Comparison of ENCODE assay signal across 1 cellular context in the genomic region with DNA sequence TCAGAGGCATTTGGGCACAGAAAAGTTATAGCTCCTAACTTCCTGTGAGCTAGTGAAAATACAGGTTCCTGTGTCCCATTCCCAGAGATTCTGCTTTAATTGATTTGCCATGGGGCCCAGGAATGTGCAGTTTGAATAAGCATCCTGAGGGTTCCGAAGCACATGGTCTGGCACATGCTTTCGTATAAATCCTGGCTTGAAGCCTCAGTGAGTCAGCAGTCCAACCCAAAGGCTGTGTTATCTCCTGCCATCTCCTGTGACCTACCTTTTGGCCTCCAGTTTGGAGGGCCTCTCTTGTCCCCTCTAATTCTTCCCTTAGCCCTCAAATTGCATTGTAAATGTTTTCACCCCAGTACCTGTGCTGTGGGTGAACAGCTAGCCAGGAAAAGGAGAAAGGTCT.
TF ChIP-seq lines count a peak whose summit lies in the region.

No MANE protein-coding gene starts in this region.

TF ChIP-seq in K562, 482 proteins besides CTCF, POLR2A, EP300 and RAD21 (continued from another document and continues in another):
- TF ChIP-seq, protein P1, sequence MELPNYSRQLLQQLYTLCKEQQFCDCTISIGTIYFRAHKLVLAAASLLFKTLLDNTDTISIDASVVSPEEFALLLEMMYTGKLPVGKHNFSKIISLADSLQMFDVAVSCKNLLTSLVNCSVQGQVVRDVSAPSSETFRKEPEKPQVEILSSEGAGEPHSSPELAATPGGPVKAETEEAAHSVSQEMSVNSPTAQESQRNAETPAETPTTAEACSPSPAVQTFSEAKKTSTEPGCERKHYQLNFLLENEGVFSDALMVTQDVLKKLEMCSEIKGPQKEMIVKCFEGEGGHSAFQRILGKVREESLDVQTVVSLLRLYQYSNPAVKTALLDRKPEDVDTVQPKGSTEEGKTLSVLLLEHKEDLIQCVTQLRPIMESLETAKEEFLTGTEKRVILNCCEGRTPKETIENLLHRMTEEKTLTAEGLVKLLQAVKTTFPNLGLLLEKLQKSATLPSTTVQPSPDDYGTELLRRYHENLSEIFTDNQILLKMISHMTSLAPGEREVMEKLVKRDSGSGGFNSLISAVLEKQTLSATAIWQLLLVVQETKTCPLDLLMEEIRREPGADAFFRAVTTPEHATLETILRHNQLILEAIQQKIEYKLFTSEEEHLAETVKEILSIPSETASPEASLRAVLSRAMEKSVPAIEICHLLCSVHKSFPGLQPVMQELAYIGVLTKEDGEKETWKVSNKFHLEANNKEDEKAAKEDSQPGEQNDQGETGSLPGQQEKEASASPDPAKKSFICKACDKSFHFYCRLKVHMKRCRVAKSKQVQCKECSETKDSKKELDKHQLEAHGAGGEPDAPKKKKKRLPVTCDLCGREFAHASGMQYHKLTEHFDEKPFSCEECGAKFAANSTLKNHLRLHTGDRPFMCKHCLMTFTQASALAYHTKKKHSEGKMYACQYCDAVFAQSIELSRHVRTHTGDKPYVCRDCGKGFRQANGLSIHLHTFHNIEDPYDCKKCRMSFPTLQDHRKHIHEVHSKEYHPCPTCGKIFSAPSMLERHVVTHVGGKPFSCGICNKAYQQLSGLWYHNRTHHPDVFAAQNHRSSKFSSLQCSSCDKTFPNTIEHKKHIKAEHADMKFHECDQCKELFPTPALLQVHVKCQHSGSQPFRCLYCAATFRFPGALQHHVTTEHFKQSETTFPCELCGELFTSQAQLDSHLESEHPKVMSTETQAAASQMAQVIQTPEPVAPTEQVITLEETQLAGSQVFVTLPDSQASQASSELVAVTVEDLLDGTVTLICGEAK (IDR thresholded peaks at IDR 0.05), result no peak
- TF ChIP-seq, protein P1 (CRISPR knock-in tag; IDR thresholded peaks at IDR 0.05), result no peak
- TF ChIP-seq ZNF668 (CRISPR knock-in tag; IDR thresholded peaks at IDR 0.05), result peak; percentile 89; the same call in 1 of the 2 replicates
- TF ChIP-seq, protein P2, sequence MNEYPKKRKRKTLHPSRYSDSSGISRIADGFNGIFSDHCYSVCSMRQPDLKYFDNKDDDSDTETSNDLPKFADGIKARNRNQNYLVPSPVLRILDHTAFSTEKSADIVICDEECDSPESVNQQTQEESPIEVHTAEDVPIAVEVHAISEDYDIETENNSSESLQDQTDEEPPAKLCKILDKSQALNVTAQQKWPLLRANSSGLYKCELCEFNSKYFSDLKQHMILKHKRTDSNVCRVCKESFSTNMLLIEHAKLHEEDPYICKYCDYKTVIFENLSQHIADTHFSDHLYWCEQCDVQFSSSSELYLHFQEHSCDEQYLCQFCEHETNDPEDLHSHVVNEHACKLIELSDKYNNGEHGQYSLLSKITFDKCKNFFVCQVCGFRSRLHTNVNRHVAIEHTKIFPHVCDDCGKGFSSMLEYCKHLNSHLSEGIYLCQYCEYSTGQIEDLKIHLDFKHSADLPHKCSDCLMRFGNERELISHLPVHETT (CRISPR knock-in tag; conservative IDR thresholded peaks at IDR 0.05 in 1 of 2, IDR thresholded peaks at IDR 0.05 in 1 of 2), result peak in 1 of 2 experiments; percentile 57; a peak in 1 of 4 replicates
- TF ChIP-seq LCOR (CRISPR knock-in tag; IDR thresholded peaks at IDR 0.05), result peak; percentile 47; the same call in 1 of the 2 replicates
- TF ChIP-seq HIVEP1 (CRISPR knock-in tag; IDR thresholded peaks at IDR 0.05), result 0 out of 2 replicates have a peak, but pooled peaks have one; percentile 12
- no peak for TF ChIP-seq U2AF1 (optimal IDR thresholded peaks at IDR 0.05; ENCODE audit: low read depth, low read length)
- peak; percentile 96 for TF ChIP-seq MYC (IDR thresholded peaks at IDR 0.05; ENCODE audit: low read depth, low read length)
- TF ChIP-seq MYC (CRISPR knock-in tag; IDR thresholded peaks at IDR 0.05; ENCODE audit: borderline replicate concordance, low read depth), result peak; percentile 73; the same call in 1 of the 2 replicates
- TF ChIP-seq ZNF41 (CRISPR knock-in tag; conservative IDR thresholded peaks at IDR 0.05), result 0 out of 2 replicates have a peak, but pooled peaks have one; percentile 38
- TF ChIP-seq, protein P3, sequence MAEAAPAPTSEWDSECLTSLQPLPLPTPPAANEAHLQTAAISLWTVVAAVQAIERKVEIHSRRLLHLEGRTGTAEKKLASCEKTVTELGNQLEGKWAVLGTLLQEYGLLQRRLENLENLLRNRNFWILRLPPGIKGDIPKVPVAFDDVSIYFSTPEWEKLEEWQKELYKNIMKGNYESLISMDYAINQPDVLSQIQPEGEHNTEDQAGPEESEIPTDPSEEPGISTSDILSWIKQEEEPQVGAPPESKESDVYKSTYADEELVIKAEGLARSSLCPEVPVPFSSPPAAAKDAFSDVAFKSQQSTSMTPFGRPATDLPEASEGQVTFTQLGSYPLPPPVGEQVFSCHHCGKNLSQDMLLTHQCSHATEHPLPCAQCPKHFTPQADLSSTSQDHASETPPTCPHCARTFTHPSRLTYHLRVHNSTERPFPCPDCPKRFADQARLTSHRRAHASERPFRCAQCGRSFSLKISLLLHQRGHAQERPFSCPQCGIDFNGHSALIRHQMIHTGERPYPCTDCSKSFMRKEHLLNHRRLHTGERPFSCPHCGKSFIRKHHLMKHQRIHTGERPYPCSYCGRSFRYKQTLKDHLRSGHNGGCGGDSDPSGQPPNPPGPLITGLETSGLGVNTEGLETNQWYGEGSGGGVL (CRISPR knock-in tag; IDR thresholded peaks at IDR 0.05), result no peak
- TF ChIP-seq, protein P4, sequence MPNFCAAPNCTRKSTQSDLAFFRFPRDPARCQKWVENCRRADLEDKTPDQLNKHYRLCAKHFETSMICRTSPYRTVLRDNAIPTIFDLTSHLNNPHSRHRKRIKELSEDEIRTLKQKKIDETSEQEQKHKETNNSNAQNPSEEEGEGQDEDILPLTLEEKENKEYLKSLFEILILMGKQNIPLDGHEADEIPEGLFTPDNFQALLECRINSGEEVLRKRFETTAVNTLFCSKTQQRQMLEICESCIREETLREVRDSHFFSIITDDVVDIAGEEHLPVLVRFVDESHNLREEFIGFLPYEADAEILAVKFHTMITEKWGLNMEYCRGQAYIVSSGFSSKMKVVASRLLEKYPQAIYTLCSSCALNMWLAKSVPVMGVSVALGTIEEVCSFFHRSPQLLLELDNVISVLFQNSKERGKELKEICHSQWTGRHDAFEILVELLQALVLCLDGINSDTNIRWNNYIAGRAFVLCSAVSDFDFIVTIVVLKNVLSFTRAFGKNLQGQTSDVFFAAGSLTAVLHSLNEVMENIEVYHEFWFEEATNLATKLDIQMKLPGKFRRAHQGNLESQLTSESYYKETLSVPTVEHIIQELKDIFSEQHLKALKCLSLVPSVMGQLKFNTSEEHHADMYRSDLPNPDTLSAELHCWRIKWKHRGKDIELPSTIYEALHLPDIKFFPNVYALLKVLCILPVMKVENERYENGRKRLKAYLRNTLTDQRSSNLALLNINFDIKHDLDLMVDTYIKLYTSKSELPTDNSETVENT (CRISPR knock-in tag; IDR thresholded peaks at IDR 0.05), result no peak
- TF ChIP-seq, protein P5, sequence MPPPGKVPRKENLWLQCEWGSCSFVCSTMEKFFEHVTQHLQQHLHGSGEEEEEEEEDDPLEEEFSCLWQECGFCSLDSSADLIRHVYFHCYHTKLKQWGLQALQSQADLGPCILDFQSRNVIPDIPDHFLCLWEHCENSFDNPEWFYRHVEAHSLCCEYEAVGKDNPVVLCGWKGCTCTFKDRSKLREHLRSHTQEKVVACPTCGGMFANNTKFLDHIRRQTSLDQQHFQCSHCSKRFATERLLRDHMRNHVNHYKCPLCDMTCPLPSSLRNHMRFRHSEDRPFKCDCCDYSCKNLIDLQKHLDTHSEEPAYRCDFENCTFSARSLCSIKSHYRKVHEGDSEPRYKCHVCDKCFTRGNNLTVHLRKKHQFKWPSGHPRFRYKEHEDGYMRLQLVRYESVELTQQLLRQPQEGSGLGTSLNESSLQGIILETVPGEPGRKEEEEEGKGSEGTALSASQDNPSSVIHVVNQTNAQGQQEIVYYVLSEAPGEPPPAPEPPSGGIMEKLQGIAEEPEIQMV (tag; conservative IDR thresholded peaks at IDR 0.05; ENCODE audit: low read depth), result no peak
- TF ChIP-seq FOXJ2 (tag; IDR thresholded peaks at IDR 0.05), result peak; percentile 30; the same call in 1 of the 2 replicates
- no peak for TF ChIP-seq PTTG1 (tag; IDR thresholded peaks at IDR 0.05; ENCODE audit: low read depth)
- peak; percentile 60 for TF ChIP-seq CBFA2T3 (IDR thresholded peaks at IDR 0.05)
- TF ChIP-seq MCM7 (IDR thresholded peaks at IDR 0.05), result no peak
- TF ChIP-seq, protein P6, sequence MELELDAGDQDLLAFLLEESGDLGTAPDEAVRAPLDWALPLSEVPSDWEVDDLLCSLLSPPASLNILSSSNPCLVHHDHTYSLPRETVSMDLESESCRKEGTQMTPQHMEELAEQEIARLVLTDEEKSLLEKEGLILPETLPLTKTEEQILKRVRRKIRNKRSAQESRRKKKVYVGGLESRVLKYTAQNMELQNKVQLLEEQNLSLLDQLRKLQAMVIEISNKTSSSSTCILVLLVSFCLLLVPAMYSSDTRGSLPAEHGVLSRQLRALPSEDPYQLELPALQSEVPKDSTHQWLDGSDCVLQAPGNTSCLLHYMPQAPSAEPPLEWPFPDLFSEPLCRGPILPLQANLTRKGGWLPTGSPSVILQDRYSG (tag; conservative IDR thresholded peaks at IDR 0.05; ENCODE audit: low read depth), result peak; percentile 60; the same call in 1 of the 2 replicates
- TF ChIP-seq DPF2 (IDR thresholded peaks at IDR 0.05), result peak; percentile 49
- no peak for TF ChIP-seq HMG20A (CRISPR knock-in tag; conservative IDR thresholded peaks at IDR 0.05)
- TF ChIP-seq MEIS2 (IDR thresholded peaks at IDR 0.05; ENCODE audit: partially characterized antibody), result peak; percentile 46
- TF ChIP-seq MTA3 (IDR thresholded peaks at IDR 0.05; ENCODE audit: borderline replicate concordance), result 0 out of 2 replicates have a peak, but pooled peaks have one; percentile 18
- TF ChIP-seq RBM22 (IDR thresholded peaks at IDR 0.05; ENCODE audit: low read depth, low read length, poor library complexity, severe bottlenecking), result no peak
- 0 out of 2 replicates have a peak, but pooled peaks have one; percentile 55 for TF ChIP-seq SMARCE1 (IDR thresholded peaks at IDR 0.05)
- peak; percentile 57; the same call in 1 of the 2 replicates for TF ChIP-seq MECOM (CRISPR knock-in tag; IDR thresholded peaks at IDR 0.05)
- TF ChIP-seq, protein P7, sequence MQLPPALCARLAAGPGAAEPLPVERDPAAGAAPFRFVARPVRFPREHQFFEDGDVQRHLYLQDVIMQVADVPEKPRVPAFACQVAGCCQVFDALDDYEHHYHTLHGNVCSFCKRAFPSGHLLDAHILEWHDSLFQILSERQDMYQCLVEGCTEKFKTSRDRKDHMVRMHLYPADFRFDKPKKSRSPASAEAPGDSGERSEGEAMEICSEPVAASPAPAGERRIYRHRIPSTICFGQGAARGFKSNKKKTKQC (CRISPR knock-in tag; IDR thresholded peaks at IDR 0.05), result peak; percentile 58; the same call in 1 of the 2 replicates
- TF ChIP-seq, protein P8, sequence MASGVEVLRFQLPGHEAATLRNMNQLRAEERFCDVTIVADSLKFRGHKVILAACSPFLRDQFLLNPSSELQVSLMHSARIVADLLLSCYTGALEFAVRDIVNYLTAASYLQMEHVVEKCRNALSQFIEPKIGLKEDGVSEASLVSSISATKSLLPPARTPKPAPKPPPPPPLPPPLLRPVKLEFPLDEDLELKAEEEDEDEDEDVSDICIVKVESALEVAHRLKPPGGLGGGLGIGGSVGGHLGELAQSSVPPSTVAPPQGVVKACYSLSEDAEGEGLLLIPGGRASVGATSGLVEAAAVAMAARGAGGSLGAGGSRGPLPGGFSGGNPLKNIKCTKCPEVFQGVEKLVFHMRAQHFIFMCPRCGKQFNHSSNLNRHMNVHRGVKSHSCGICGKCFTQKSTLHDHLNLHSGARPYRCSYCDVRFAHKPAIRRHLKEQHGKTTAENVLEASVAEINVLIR (CRISPR knock-in tag; IDR thresholded peaks at IDR 0.05), result peak; percentile 11; the same call in 1 of the 2 replicates
- TF ChIP-seq SMAD4 (CRISPR knock-in tag; conservative IDR thresholded peaks at IDR 0.05), result peak; percentile 76
- TF ChIP-seq ZBTB1 (CRISPR knock-in tag; IDR thresholded peaks at IDR 0.05; ENCODE audit: borderline replicate concordance, low read depth), result 0 out of 2 replicates have a peak, but pooled peaks have one; percentile 41
- TF ChIP-seq DNMT1 (IDR thresholded peaks at IDR 0.05), result no peak
- peak; percentile 91 for TF ChIP-seq NFE2 (IDR thresholded peaks at IDR 0.05; ENCODE audit: low read depth)
- peak; percentile 71; the same call in 1 of the 2 replicates for TF ChIP-seq JUND (IDR thresholded peaks at IDR 0.05; ENCODE audit: borderline replicate concordance, low read depth, low read length)
- TF ChIP-seq JUND (tag; IDR thresholded peaks at IDR 0.05; ENCODE audit: borderline replicate concordance, low read depth, low read length), result peak; percentile 84; the same call in 2 of the 3 replicates
- peak; percentile 55; the same call in 1 of the 2 replicates for TF ChIP-seq NFRKB (IDR thresholded peaks at IDR 0.05; ENCODE audit: low read depth)
- peak; percentile 68 for TF ChIP-seq SMARCA4 (IDR thresholded peaks at IDR 0.05)
- TF ChIP-seq ZNF311 (CRISPR knock-in tag; IDR thresholded peaks at IDR 0.05), result peak; percentile 54
- peak; percentile 47 for TF ChIP-seq ARID1B (IDR thresholded peaks at IDR 0.05)
- no peak for TF ChIP-seq ILK (tag; IDR thresholded peaks at IDR 0.05; ENCODE audit: borderline replicate concordance, low read depth)
- TF ChIP-seq ERF (CRISPR knock-in tag; IDR thresholded peaks at IDR 0.05), result 0 out of 2 replicates have a peak, but pooled peaks have one; percentile 74
